Comparison of ENCODE assay signal across 15 cellular contexts in the genomic region with DNA sequence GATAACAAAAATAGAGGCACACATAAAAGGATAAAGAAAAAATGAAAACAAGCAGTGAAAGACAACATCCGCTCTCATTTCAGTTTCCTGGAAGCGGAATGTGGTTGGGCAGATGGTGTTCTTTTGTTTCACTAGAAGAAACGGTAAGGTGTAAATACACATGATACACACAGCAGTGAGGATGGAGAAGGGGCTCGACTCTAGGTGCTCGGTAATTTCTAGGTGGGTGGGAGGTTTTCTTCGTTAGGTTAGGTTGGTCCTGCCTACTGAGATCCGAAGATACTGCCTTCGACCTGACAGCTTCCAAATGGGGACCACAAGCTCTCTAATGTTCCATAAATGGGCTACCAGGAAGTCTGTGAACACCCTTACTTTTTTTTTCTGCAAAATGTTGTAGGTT.
DNase-seq lines count a peak whose midpoint lies in the region; ATAC-seq and TF ChIP-seq lines count a peak whose summit lies in the region.
"Had no signal": no experiment of that assay in that cellular context is flagged by ENCODE, and none has a peak within 500 bp of the region (broad histone marks: within the 10 kb centered on the region; RNA-seq: fewer than 3 reads in every experiment).

No MANE protein-coding gene starts in this region.

- ATAC-seq in activated T-cell treated with anti-CD3 and anti-CD28 coated beads, Interleukin-2, amount 50 U/mL, for 4 hours, result peak; percentile 81 to 83
- ATAC-seq in lung (ENCODE audit: insufficient read depth, low FRiP score) (peak; percentile 6), HG02840 (IDR thresholded peaks at IDR 0.05; ENCODE audit: low FRiP score, unreplicated experiment) (no peak)
- ATAC-seq: GM23338, PC-3 had no signal

- TF ChIP-seq CTCF in lung (IDR thresholded peaks at IDR 0.05; ENCODE audit: control extremely low read depth, extremely low read depth) (no peak), GM13977 (IDR thresholded peaks at IDR 0.05; ENCODE audit: extremely low read depth, insufficient read depth, missing control alignments) (no peak), adrenal gland (IDR thresholded peaks at IDR 0.05) (no peak)

- H3K9me3 Mint-ChIP-seq in activated T-cell treated with anti-CD3 and anti-CD28 coated beads, Interleukin-2, amount 50 U/mL, for 4 hours, result no peaks in the 10 kb centered on the region
- H3K9me3 Mint-ChIP-seq: GM23338, nephron had no signal

- H3K27me3 Mint-ChIP-seq in activated T-cell treated with anti-CD3 and anti-CD28 coated beads, Interleukin-2, amount 50 U/mL, for 4 hours (ENCODE audit: low read depth), result no peaks in the 10 kb centered on the region

- WGBS in lung, 2 donors, result 80 to 86% methylated on average over 8 of the region's 8 CpGs
- 63 to 86% (median 72%) methylated on average over 8 of the region's 8 CpGs for WGBS in adrenal gland, 4 donors

- in situ Hi-C loops in GM13977 (cut with MboI; ENCODE audit: low pct_unique_long_range_greater_than_20kb, low sequenced_read_pairs, unreplicated experiment), result no loop called here

- H3K36me3 ChIP-seq in lung (ENCODE audit: control insufficient read depth in 2 of 2, insufficient read depth in 2 of 2, low read length in 2 of 2), result no peaks in the 10 kb centered on the region
- no peaks in the 10 kb centered on the region for H3K36me3 ChIP-seq in adrenal gland (replicated peaks in 1 of 2)
- H3K36me3 ChIP-seq: cardiac muscle cell had no signal

- intact Hi-C loops in adrenal gland (cut with DNase I), result no loop called here

- H3K27ac ChIP-seq in lung (ENCODE audit: low read depth in 1 of 2, low read length in 1 of 2) (no peak overlapping the region), adrenal gland (no peak overlapping the region)
- H3K27ac ChIP-seq: cardiac muscle cell had no signal

- H3K4me3 ChIP-seq in lung (no peak overlapping the region), adrenal gland (no peak overlapping the region)
- H3K4me3 ChIP-seq: cardiac muscle cell, GM23338 had no signal

- H3K36me3 Mint-ChIP-seq in activated T-cell treated with anti-CD3 and anti-CD28 coated beads, Interleukin-2, amount 50 U/mL, for 4 hours (ENCODE audit: insufficient read depth), result no peaks in the 10 kb centered on the region

- H3K27me3 ChIP-seq in lung (ENCODE audit: control insufficient read depth, insufficient read depth), result no peaks in the 10 kb centered on the region
- H3K27me3 ChIP-seq in adrenal gland, result peaks cover 5% of the 10 kb centered on the region
- H3K27me3 ChIP-seq: cardiac muscle cell had no signal

- H3K4me3 Mint-ChIP-seq in activated T-cell treated with anti-CD3 and anti-CD28 coated beads, Interleukin-2, amount 50 U/mL, for 4 hours, result peak overlapping the region; percentile 61
- H3K4me3 Mint-ChIP-seq: GM23338, nephron had no signal

- no peak for TF ChIP-seq POLR2A in adrenal gland (IDR thresholded peaks at IDR 0.05)

- H3K9me3 ChIP-seq in lung (ENCODE audit: control insufficient read depth in 2 of 2, insufficient read depth in 1 of 2, low read length in 1 of 2), result peaks cover 0 to 2% of the 10 kb centered on the region in 2 donors
- H3K9me3 ChIP-seq in adrenal gland (replicated peaks in 1 of 3), result no peaks in the 10 kb centered on the region

- H3K4me1 Mint-ChIP-seq in activated T-cell treated with anti-CD3 and anti-CD28 coated beads, Interleukin-2, amount 50 U/mL, for 4 hours (ENCODE audit: low read depth), result peaks cover 96% of the 10 kb centered on the region
- H3K4me1 Mint-ChIP-seq: GM23338, nephron had no signal

- peak; percentile 47 for DNase-seq in CD1c-positive myeloid dendritic cell (ENCODE audit: extremely low spot score)
- peak; percentile 57 for DNase-seq in DMS153 (lab: John Stamatoyannopoulos, UW)
- DNase-seq in activated T-cell treated with anti-CD3 and anti-CD28 coated beads, Interleukin-2, amount 50 U/mL, for 4 hours, result peak; percentile 39
- no peak for DNase-seq in lung (ENCODE audit: low spot score)
- no peak for DNase-seq in iPS-NIHi7 (ENCODE audit: extremely low spot score)
- no peak for DNase-seq in GM13977 (ENCODE audit: low spot score)
- DNase-seq in adrenal gland, result no peak
- DNase-seq: NCI-H187; NCI-H524 treated with DMSO at 0.1 percent for 48 hours; PC-3; stimulated activated CD8-positive, alpha-beta memory T cell treated with anti-CD3 and anti-CD28 coated beads, Interleukin-4, amount 100 ng/mL, for 48 hours had no signal

- H3K4me1 ChIP-seq in lung (ENCODE audit: control insufficient read depth in 2 of 2, insufficient read depth in 2 of 2, low read length in 2 of 2), result no peaks in the 10 kb centered on the region
- no peaks in the 10 kb centered on the region for H3K4me1 ChIP-seq in adrenal gland (replicated peaks in 1 of 2)

Comparison
In these comparisons a context has a peak if more than half of its experiments do, and no peak if none do; other contexts are left out.
1. DNase-seq: peak in CD1c-positive myeloid dendritic cell (single experiment), DMS153 (single experiment) and activated T-cell treated with anti-CD3 and anti-CD28 coated beads, Interleukin-2, amount 50 U/mL, for 4 hours (single experiment); none in lung (single experiment), iPS-NIHi7 (single experiment), GM13977 (single experiment) and adrenal gland (0 of 7).